ENCODE assay signal across 8 cellular contexts in genomic region chr1:32291145-32291707, GRCh38. TPM values are rescaled to one million over a fixed set of nuclear protein-coding genes. Genes with fewer than 3 reads are reported as not detected.
A peak's percentile ranks its signal among the peaks of the same experiment; 100 is the strongest.
DNase-seq lines count a peak whose midpoint lies in the region; ATAC-seq, FAIRE-seq and TF ChIP-seq lines count a peak whose summit lies in the region.

No MANE protein-coding gene starts in this region.

- TF ChIP-seq EP300 in transverse colon (IDR thresholded peaks at IDR 0.05; ENCODE audit: low read depth) = no peak

- DNase-seq in CD14-positive monocyte (ENCODE audit: low spot score) = no peak
- peak; percentile 44 for DNase-seq in HTR-8/SVneo (ENCODE audit: insufficient read length, low spot score)
- DNase-seq in astrocyte of the cerebellum (ENCODE audit: low read depth) = no peak
- DNase-seq in left colon = no peak
- no peak for DNase-seq in transverse colon
- no peak for DNase-seq in NCI-H1105 (lab: John Stamatoyannopoulos, UW)
- DNase-seq in stimulated activated naive CD4-positive, alpha-beta T cell treated with Interleukin-2 at 50 U/mL for 16 hours (lab: John Stamatoyannopoulos, UW) = no peak
- DNase-seq in NCI-H526 treated with DMSO at 0.1 percent for 48 hours (lab: John Stamatoyannopoulos, UW) = no peak

- peak overlapping the region; percentile 97 to 100 for H3K4me3 Mint-ChIP-seq in CD14-positive monocyte

- ATAC-seq in left colon = peak; percentile 50

- H3K27ac Mint-ChIP-seq in CD14-positive monocyte = peak overlapping the region; percentile 89 to 96 (median 93)

- intact Hi-C loops in CD14-positive monocyte (cut with micrococcal nuclease) (loop anchor here in 1 of 2 donors (10.0 kb wide), 1 partner anchor 106 kb away; no protein-coding TSS in a partner anchor), left colon (cut with DNase I, micrococcal nuclease) (no loop called here), transverse colon (cut with DNase I; ENCODE audit: low total_unique reads) (loop anchor here (5.0 kb wide), 1 partner anchor 49 kb away; no protein-coding TSS in a partner anchor)

- FAIRE-seq in HTR-8/SVneo (lab: Jason Lieb, UNC) = no peak

- peaks cover 7 to 15% of the 10 kb centered on the region in 2 donors for H3K36me3 Mint-ChIP-seq in CD14-positive monocyte

- TF ChIP-seq POLR2A in transverse colon (IDR thresholded peaks at IDR 0.05) = no peak

- WGBS in transverse colon (ENCODE audit: low coverage in 1 of 2), 2 donors = 31 to 35% methylated on average over 9 to 10 of the region's 10 CpGs

- peak overlapping the region; percentile 90 to 94 (median 92) for H3K27ac ChIP-seq in transverse colon

- TF ChIP-seq CTCF in CD14-positive monocyte (IDR thresholded peaks at IDR 0.05) (no peak), astrocyte of the cerebellum (IDR thresholded peaks at IDR 0.05; ENCODE audit: low read depth, low read length, missing control alignments) (no peak), transverse colon (IDR thresholded peaks at IDR 0.05) (no peak)

- in situ Hi-C loops in astrocyte of the cerebellum (cut with HindIII; ENCODE audit: low sequenced_read_pairs) = no loop called here
- in situ Hi-C loops in transverse colon (cut with MboI; ENCODE audit: low pct_ligation_motif_present in 1 of 4, low pct_unique_long_range_greater_than_20kb in 1 of 4, low sequenced_read_pairs in 3 of 4) = no loop called here

- H3K4me1 ChIP-seq in transverse colon = peaks cover 0 to 45% (median 24%) of the 10 kb centered on the region in 4 donors

- no peaks in the 10 kb centered on the region for H3K36me3 ChIP-seq in transverse colon

- H3K9me3 ChIP-seq in transverse colon = no peaks in the 10 kb centered on the region

- peaks cover 34% of the 10 kb centered on the region for H3K4me1 Mint-ChIP-seq in CD14-positive monocyte

- H3K9me3 Mint-ChIP-seq in CD14-positive monocyte = peaks cover 0 to 5% (median 2%) of the 10 kb centered on the region in 7 donors

- peak overlapping the region; percentile 79 for H3K4me3 ChIP-seq in astrocyte of the cerebellum (ENCODE audit: low read depth, low read length)
- peak overlapping the region; percentile 76 to 98 (median 83) for H3K4me3 ChIP-seq in transverse colon

- H3K27me3 ChIP-seq in transverse colon = no peaks in the 10 kb centered on the region

- peaks cover 0 to 5% (median 4%) of the 10 kb centered on the region in 3 donors for H3K27me3 Mint-ChIP-seq in CD14-positive monocyte (ENCODE audit: low read depth in 3 of 3)

RNA-seq across cellular contexts. Expression of gene HDAC1, which starts 0.7 kb away (rescaled TPM):
- 10 to 100 TPM; 73.8 to 88.7 TPM for polyA plus RNA-seq in CD14-positive monocyte
- total RNA-seq in left colon (100 to 1,000 TPM; 218 to 252 TPM), transverse colon (100 to 1,000 TPM in 3 of 4 donors, 10 to 100 TPM in 1; 85.2 to 218 (median 174) TPM)

RNA-seq across cellular contexts. Expression of gene LCK, which starts 40.2 kb away (rescaled TPM):
- 1 to 10 TPM; 1.7 to 2.2 TPM for polyA plus RNA-seq in CD14-positive monocyte
- total RNA-seq in left colon (1 to 10 TPM; 2.0 to 4.2 TPM), transverse colon (10 to 100 TPM in 1 of 4 donors, 1 to 10 TPM in 2, not detected in 1; 4.5 to 12.3 (median 8.7) TPM)

RNA-seq across cellular contexts. Expression of gene FAM167B, which starts 44.2 kb away (rescaled TPM):
- not detected for polyA plus RNA-seq in CD14-positive monocyte
- total RNA-seq in left colon (1 to 10 TPM; 2.8 to 3.3 TPM), transverse colon (1 to 10 TPM in 2 of 4 donors, not detected in 2; 1.1 to 1.5 TPM)

RNA-seq across cellular contexts. Expression of gene MARCKSL1, which starts 44.8 kb away (rescaled TPM):
- polyA plus RNA-seq in CD14-positive monocyte = 10 to 100 TPM; 13.9 to 40.3 TPM
- total RNA-seq in left colon (100 to 1,000 TPM; 135 to 144 TPM), transverse colon (10 to 100 TPM; 40.0 to 62.8 (median 53.0) TPM)
